ENCODE assay signal across 8 cellular contexts in the genomic region with DNA sequence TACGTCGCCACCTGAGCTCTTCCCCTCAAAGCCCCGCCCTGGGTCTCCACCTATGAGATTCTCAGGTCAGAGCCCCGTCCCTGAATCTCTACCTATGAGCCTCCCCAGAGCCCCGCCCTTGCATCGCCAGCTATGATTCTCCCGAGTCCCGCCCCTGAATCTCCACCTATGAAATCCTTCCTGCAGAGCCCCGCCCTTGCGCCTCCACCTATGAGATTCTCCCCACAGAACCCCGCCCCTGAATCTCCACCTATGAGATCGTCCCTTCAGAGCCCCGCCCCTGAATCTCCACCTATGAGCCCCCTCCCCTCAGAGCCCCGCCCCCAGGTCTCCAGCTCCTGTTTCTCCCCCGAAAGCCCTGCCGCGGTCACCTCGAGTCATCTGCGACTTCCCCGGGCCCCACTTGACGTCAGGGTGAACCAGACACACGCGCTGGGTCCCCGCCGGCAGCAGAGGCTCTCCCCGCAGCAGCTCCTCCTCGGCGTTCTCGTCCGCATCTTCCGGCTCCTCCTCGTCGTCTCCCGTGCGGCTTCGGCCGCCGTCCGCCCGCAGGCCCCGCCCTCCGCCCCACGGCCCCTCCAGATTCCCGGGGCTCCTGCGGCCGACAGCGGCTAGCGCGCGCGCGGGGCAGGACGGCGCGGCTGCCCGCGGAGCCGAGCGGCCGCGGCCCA. TPM values are rescaled to one million over a fixed set of nuclear protein-coding genes. Genes with fewer than 3 reads are reported as not detected.
DNase-seq lines count a peak whose midpoint lies in the region; ATAC-seq and TF ChIP-seq lines count a peak whose summit lies in the region.

No MANE protein-coding gene starts in this region.

- H2BK120ac ChIP-seq in H9 (ENCODE audit: low read depth, low read length, poor library complexity, severe bottlenecking), result no peak overlapping the region

- H3K27me3 Mint-ChIP-seq in H9 (ENCODE audit: low read depth), result peaks cover 2% of the 10 kb centered on the region; the same call in 1 of the 2 replicates
- no peaks in the 10 kb centered on the region for H3K27me3 Mint-ChIP-seq in activated naive CD4-positive, alpha-beta T cell treated with anti-CD3 and anti-CD28 coated beads for 36 hours (ENCODE audit: low read depth)

- H4K91ac ChIP-seq in H9 (ENCODE audit: insufficient read length, low read depth, low read length), result no peak overlapping the region

- H2AK5ac ChIP-seq in H9 (ENCODE audit: insufficient read length, low read length), result no peak overlapping the region

- no peak overlapping the region for H4K8ac ChIP-seq in H9 (replicated peaks; ENCODE audit: insufficient read length, low read depth, low read length)

- H2BK15ac ChIP-seq in H9 (ENCODE audit: low read depth, low read length), result no peak overlapping the region

- H4K20me1 ChIP-seq in H9 (ENCODE audit: control insufficient read depth, insufficient read depth, insufficient read length), result no peaks in the 10 kb centered on the region

- H3K79me2 ChIP-seq in H9 (ENCODE audit: insufficient read depth, low read length), result no peaks in the 10 kb centered on the region

- H3K36me3 ChIP-seq in prostate gland, result no peaks in the 10 kb centered on the region
- peaks cover 0 to 16% of the 10 kb centered on the region in 2 donors for H3K36me3 ChIP-seq in vagina

- peak; percentile 45 for TF ChIP-seq POLR2A in NB4 (IDR thresholded peaks at IDR 0.05; ENCODE audit: extremely low read depth, insufficient read length)
- peak; percentile 59 for TF ChIP-seq POLR2A in prostate gland (IDR thresholded peaks at IDR 0.05)
- peak in 1 of 2 donors; percentile 37 for TF ChIP-seq POLR2A in vagina (IDR thresholded peaks at IDR 0.05)

- no peak for TF ChIP-seq CTCF in H9 (conservative IDR thresholded peaks at IDR 0.05)
- TF ChIP-seq CTCF in NB4 (IDR thresholded peaks at IDR 0.05; ENCODE audit: low read depth, low read length), result no peak
- TF ChIP-seq CTCF in prostate gland (IDR thresholded peaks at IDR 0.05), result no peak
- TF ChIP-seq CTCF in vagina (IDR thresholded peaks at IDR 0.05), result no peak

- H3K4me3 Mint-ChIP-seq in H9, result peak overlapping the region; percentile 90 to 94
- H3K4me3 Mint-ChIP-seq in activated naive CD4-positive, alpha-beta T cell treated with anti-CD3 and anti-CD28 coated beads for 36 hours, result peak overlapping the region; percentile 90

- H3K56ac ChIP-seq in H9 (ENCODE audit: insufficient read length, low read depth, low read length), result no peak overlapping the region

- H3K27me3 ChIP-seq in H9 (ENCODE audit: insufficient read depth, low read length) (no peaks in the 10 kb centered on the region), prostate gland (replicated peaks; ENCODE audit: insufficient read depth) (no peaks in the 10 kb centered on the region), vagina (no peaks in the 10 kb centered on the region)

- H3K79me1 ChIP-seq in H9 (ENCODE audit: insufficient read depth, low read depth, low read length, poor library complexity, severe bottlenecking), result peaks cover 4% of the 10 kb centered on the region

- H3K14ac ChIP-seq in H9 (ENCODE audit: insufficient read depth, low read length), result peak overlapping the region; percentile 94

- H3K4me3 ChIP-seq in NB4 (ENCODE audit: low read depth, low read length) (peak overlapping the region; percentile 57), prostate gland (peak overlapping the region; percentile 96 to 97), vagina (peak overlapping the region; percentile 96 to 99)

- no peak overlapping the region for H2BK5ac ChIP-seq in H9 (ENCODE audit: insufficient read length, low read length)

- peak overlapping the region; percentile 91 for H3K18ac ChIP-seq in H9 (ENCODE audit: insufficient read length, low read depth, low read length)

- H2AFZ ChIP-seq in H9 (ENCODE audit: low read length), result no peak overlapping the region

- H3K9me3 ChIP-seq in H9 (ENCODE audit: control insufficient read depth, low read depth, low read length) (no peaks in the 10 kb centered on the region), prostate gland (no peaks in the 10 kb centered on the region), vagina (no peaks in the 10 kb centered on the region)

- peaks cover 15% of the 10 kb centered on the region for H3K23me2 ChIP-seq in H9 (ENCODE audit: insufficient read length, low read depth, low read length, poor library complexity, severe bottlenecking)

- H3K4me2 ChIP-seq in H9 (ENCODE audit: insufficient read depth, insufficient read length, low read length), result no peak overlapping the region

- CTCF ChIA-PET in activated naive CD4-positive, alpha-beta T cell treated with anti-CD3 and anti-CD28 coated beads for 36 hours (lab: Charles Lee), result no interaction called here

- no peak overlapping the region for H3K23ac ChIP-seq in H9 (ENCODE audit: insufficient read length, low read depth, low read length)

- H3K9me3 Mint-ChIP-seq in H9, result peaks cover 0 to 1% of the 10 kb centered on the region in 2 experiments; a peak in 2 of 5 replicates
- no peaks in the 10 kb centered on the region for H3K9me3 Mint-ChIP-seq in activated naive CD4-positive, alpha-beta T cell treated with anti-CD3 and anti-CD28 coated beads for 36 hours

- no peak overlapping the region for H2BK12ac ChIP-seq in H9 (ENCODE audit: insufficient read length, low read depth, low read length)

- H3K4ac ChIP-seq in H9 (ENCODE audit: low read depth, low read length), result no peak overlapping the region

- peak; percentile 79 for ATAC-seq in Right ventricle myocardium inferior

- no peak overlapping the region for H4K5ac ChIP-seq in H9 (ENCODE audit: insufficient read length, low read depth, low read length)

- H2BK20ac ChIP-seq in H9 (ENCODE audit: low read depth, low read length, poor library complexity, severe bottlenecking), result no peak overlapping the region

- H3T11ph ChIP-seq in H9 (ENCODE audit: low read length), result no peak overlapping the region

- peak overlapping the region; percentile 76 for H3K9ac ChIP-seq in H9 (ENCODE audit: extremely low read depth, insufficient read length, low read length)

- no peak overlapping the region for H3K27ac ChIP-seq in H9 (ENCODE audit: insufficient read length, low read depth, low read length)
- peak overlapping the region; percentile 93 to 96 for H3K27ac ChIP-seq in prostate gland
- peak overlapping the region; percentile 97 for H3K27ac ChIP-seq in vagina

- DNase-seq in ELF-1 (ENCODE audit: low read depth, low spot score), result peak; percentile 99
- DNase-seq in H9, result peak; percentile 100
- peak; percentile 95 for DNase-seq in NB4 (ENCODE audit: low read depth)
- peak; percentile 99 for DNase-seq in activated naive CD4-positive, alpha-beta T cell treated with anti-CD3 and anti-CD28 coated beads for 36 hours
- peak; percentile 98 for DNase-seq in Right ventricle myocardium inferior (ENCODE audit: missing footprints)
- peak; percentile 99 for DNase-seq in prostate gland (ENCODE audit: low spot score)
- peak in 1 of 2 donors; percentile 99 for DNase-seq in vagina (ENCODE audit: extremely low spot score in 2 of 2)
- no peak for DNase-seq in NCI-H748 treated with DMSO at 0.1 percent for 48 hours (lab: John Stamatoyannopoulos, UW)

- intact Hi-C loops in activated naive CD4-positive, alpha-beta T cell treated with anti-CD3 and anti-CD28 coated beads for 36 hours (cut with micrococcal nuclease), result loop anchor here (1.0 to 2.0 kb wide), 5 partner anchors 35 to 1135 kb away; a partner anchor contains a TSS
- intact Hi-C loops in Right ventricle myocardium inferior (cut with DNase I) (loop anchor here (2.0 to 5.0 kb wide), 3 partner anchors 51 to 94 kb away; a partner anchor contains a TSS), prostate gland (cut with DNase I) (no loop called here), vagina (cut with DNase I) (loop anchor here (2.0 kb wide), 1 partner anchor 69 kb away; a partner anchor contains a TSS)

- H3K36me3 Mint-ChIP-seq in H9 (ENCODE audit: insufficient read depth in 1 of 3, low read depth in 3 of 3), result peaks cover 6 to 10% (median 10%) of the 10 kb centered on the region in 3 experiments
- H3K36me3 Mint-ChIP-seq in activated naive CD4-positive, alpha-beta T cell treated with anti-CD3 and anti-CD28 coated beads for 36 hours (ENCODE audit: low read depth), result peaks cover 2% of the 10 kb centered on the region

- H3K27ac Mint-ChIP-seq in H9, result peak overlapping the region; percentile 92 to 99 (median 95); a peak in 6 of 7 replicates
- H3K27ac Mint-ChIP-seq in activated naive CD4-positive, alpha-beta T cell treated with anti-CD3 and anti-CD28 coated beads for 36 hours, result peak overlapping the region; percentile 98

- H3K4me1 ChIP-seq in H9 (ENCODE audit: insufficient read depth, low read length) (no peaks in the 10 kb centered on the region), prostate gland (replicated peaks) (peaks cover 4% of the 10 kb centered on the region), vagina (peaks cover 15% of the 10 kb centered on the region)

- WGBS in H9 (ENCODE audit: extremely low coverage, insufficient read length, low lambda C conversion rate), result no CpG with 5 or more reads among the region's 61 CpGs
- under 1% methylated on average over 59 of the region's 61 CpGs for WGBS in prostate gland

- H3K4me1 Mint-ChIP-seq in H9, result peaks cover 10 to 15% of the 10 kb centered on the region in 2 experiments
- H3K4me1 Mint-ChIP-seq in activated naive CD4-positive, alpha-beta T cell treated with anti-CD3 and anti-CD28 coated beads for 36 hours (ENCODE audit: low read depth), result peaks cover 15% of the 10 kb centered on the region

RNA-seq across cellular contexts. Expression of a gene that starts 0.4 kb away (rescaled TPM):
- total RNA-seq in H9 (2021), result 64.0 and 64.5 TPM in 2 replicates
- 10 to 100 TPM; 63.4 to 64.6 TPM for total RNA-seq in activated naive CD4-positive, alpha-beta T cell treated with anti-CD3 and anti-CD28 coated beads for 36 hours
- 51.4 TPM for total RNA-seq in Right ventricle myocardium inferior
- total RNA-seq in prostate gland, result 10 to 100 TPM; 43.9 to 69.6 TPM
- total RNA-seq in vagina, result 30.9 TPM

RNA-seq across cellular contexts. Expression of a gene that starts 37.0 kb away (rescaled TPM):
- total RNA-seq in H9 (2021) (96.5 and 96.9 TPM in 2 replicates), Right ventricle myocardium inferior (6.1 TPM), prostate gland (10 to 100 TPM; 12.9 to 20.8 TPM), vagina (14.0 TPM)
- 10 to 100 TPM; 63.5 to 67.7 TPM for total RNA-seq in activated naive CD4-positive, alpha-beta T cell treated with anti-CD3 and anti-CD28 coated beads for 36 hours
